Comparison of ENCODE assay signal across 8 cellular contexts in the genomic region with DNA sequence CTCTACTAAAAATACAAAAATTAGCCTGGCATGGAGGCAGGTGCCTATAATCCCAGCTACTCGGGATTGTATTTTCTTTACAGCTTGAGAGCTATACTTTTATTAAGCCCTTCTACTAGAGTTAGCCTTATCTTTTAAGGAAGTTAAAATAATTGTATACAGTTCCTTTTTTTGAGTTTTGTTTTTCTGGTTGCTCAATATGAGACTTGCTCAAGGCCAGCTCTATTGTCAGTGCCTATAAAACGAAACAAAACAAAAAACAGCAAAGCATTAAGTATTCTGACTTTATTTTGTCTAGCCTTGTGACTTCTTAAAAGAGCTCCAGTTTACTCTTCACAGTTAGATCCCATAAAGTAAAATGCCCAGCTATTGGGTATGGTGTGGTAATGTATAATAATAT. TPM values are rescaled to one million over a fixed set of nuclear protein-coding genes. Genes with fewer than 3 reads are reported as not detected.
DNase-seq lines count a peak whose midpoint lies in the region; ATAC-seq, FAIRE-seq and TF ChIP-seq lines count a peak whose summit lies in the region.
"Had no signal": no experiment of that assay in that cellular context is flagged by ENCODE, and none has a peak within 500 bp of the region (broad histone marks: within the 10 kb centered on the region; RNA-seq: fewer than 3 reads in every experiment).

No MANE protein-coding gene starts in this region.

- DNase-seq in GM12878 (ENCODE audit: low read depth, low spot score) (no peak), upper lobe of right lung (no peak), EL (no peak), NCI-H2196 (lab: John Stamatoyannopoulos, UW; ENCODE audit: unreplicated experiment) (no peak), DMS 273 treated with DMSO at 0.1 percent for 48 hours (lab: John Stamatoyannopoulos, UW) (no peak)

- in situ Hi-C loops in GM12878 (cut with MboI), result no loop called here

- peak overlapping the region; percentile 59 for H3K27ac ChIP-seq in GM12878 (ENCODE audit: control insufficient read depth, insufficient read depth)
- peak overlapping the region; percentile 79 for H3K27ac ChIP-seq in upper lobe of right lung
- H3K27ac ChIP-seq: SK-N-MC had no signal

- RAD21 ChIA-PET in GM12878 (lab: Charles Lee; ENCODE audit: unreplicated experiment), result interaction anchor here (0.8 to 1.5 kb wide), 5 partner anchors 16 to 188 kb away, joined by 3 to 27 read pairs (median 3); partner anchors contain the start of gene PKN2

- 32% methylated on average over 2 of the region's 2 CpGs for WGBS in GM12878 (ENCODE audit: insufficient coverage, insufficient replicate concordance, low lambda C conversion rate, missing lambda C conversion rate)

- POLR2A ChIA-PET in GM12878 (lab: Charles Lee), result interaction anchor here (1.1 to 2.2 kb wide), 3 partner anchors 14 to 55 kb away, joined by 3 to 17 read pairs (median 5); partner anchors contain the start of gene PKN2

- peaks cover 2% of the 10 kb centered on the region; the same call in 1 of the 3 replicates for H3K9me3 ChIP-seq in GM12878 (replicated peaks; ENCODE audit: control insufficient read depth, insufficient read depth, low read length)
- no peaks in the 10 kb centered on the region for H3K9me3 ChIP-seq in upper lobe of right lung

- peak overlapping the region; percentile 44; the same call in 1 of the 2 replicates for H3K9ac ChIP-seq in GM12878 (ENCODE audit: control insufficient read depth, insufficient read depth, low read length)

- H3K27me3 ChIP-seq in GM12878 (replicated peaks in 1 of 2; ENCODE audit: control insufficient read depth in 2 of 2, insufficient read depth in 2 of 2, low read length in 1 of 2) (no peaks in the 10 kb centered on the region), upper lobe of right lung (no peaks in the 10 kb centered on the region)

- TF ChIP-seq RAD21 in GM12878 (IDR thresholded peaks at IDR 0.05; ENCODE audit: insufficient read depth, low read depth, low read length), result no peak

- intact Hi-C loops in GM12878 (cut with micrococcal nuclease; ENCODE audit: unreplicated experiment) (no loop called here), upper lobe of right lung (cut with DNase I) (no loop called here)

- TF ChIP-seq CTCF in GM12878 (IDR thresholded peaks at IDR 0.05 in 2 of 3, conservative IDR thresholded peaks at IDR 0.05 in 1 of 3; ENCODE audit: control insufficient read depth in 2 of 3, extremely low read depth in 1 of 3, insufficient read depth in 1 of 3, low read depth in 3 of 3, low read length in 3 of 3) (no peak), upper lobe of right lung (IDR thresholded peaks at IDR 0.05) (no peak)

- H3K4me1 ChIP-seq in GM12878 (ENCODE audit: control insufficient read depth, insufficient read depth, low read length) (peaks cover 17% of the 10 kb centered on the region), upper lobe of right lung (peaks cover 34% of the 10 kb centered on the region)

- H3K79me2 ChIP-seq in GM12878 (ENCODE audit: control insufficient read depth, insufficient read depth, low read length), result peaks cover 51% of the 10 kb centered on the region

- peak; percentile 23 for FAIRE-seq in GM12878 (lab: Jason Lieb, UNC)

- peak; percentile 89 for ATAC-seq in GM19455 (IDR thresholded peaks at IDR 0.05; ENCODE audit: unreplicated experiment)
- ATAC-seq in HG03175 (IDR thresholded peaks at IDR 0.05; ENCODE audit: unreplicated experiment), result peak; percentile 79
- ATAC-seq in GM12878, result peak; percentile 86
- ATAC-seq in upper lobe of right lung, result peak; percentile 85

- CTCF ChIA-PET in GM12878 (lab: Yijun Ruan, JAX), result interaction anchor here (0.7 to 2.4 kb wide), 8 partner anchors 12 to 883 kb away, joined by 3 to 19 read pairs (median 4); no protein-coding TSS in a partner anchor

- H3K4me2 ChIP-seq in GM12878 (ENCODE audit: control insufficient read depth, insufficient read depth), result peak overlapping the region; percentile 76

- no TSS peak for BruUV-seq in GM12878 (replicated peaks; lab: Mats Ljungman, UMichigan)

- H3K36me3 ChIP-seq in GM12878 (ENCODE audit: control insufficient read depth in 2 of 2, insufficient read depth in 2 of 2, low read length in 1 of 2) (no peaks in the 10 kb centered on the region), upper lobe of right lung (no peaks in the 10 kb centered on the region)

- H4K20me1 ChIP-seq in GM12878 (ENCODE audit: control insufficient read depth, insufficient read depth), result no peaks in the 10 kb centered on the region

- SMC1A ChIA-PET in GM12878 (lab: Charles Lee; ENCODE audit: uncharacterized antibody, unreplicated experiment), result interaction anchor here (0.8 to 6.0 kb wide), 10 partner anchors 14 to 187 kb away, joined by 3 to 72 read pairs (median 4); partner anchors contain the start of gene PKN2

- H3K4me3 ChIP-seq in GM12878 (no peak overlapping the region), upper lobe of right lung (no peak overlapping the region)
- H3K4me3 ChIP-seq: SK-N-MC had no signal

- TF ChIP-seq POLR2A in GM12878 (IDR thresholded peaks at IDR 0.05; ENCODE audit: low read depth, low read length), result no peak

- TF ChIP-seq EP300 in GM12878 (IDR thresholded peaks at IDR 0.05; ENCODE audit: borderline replicate concordance in 1 of 2, control insufficient read depth in 1 of 2, low read depth in 2 of 2, low read length in 2 of 2), result no peak

- no peak overlapping the region for H2AFZ ChIP-seq in GM12878 (ENCODE audit: control insufficient read depth, low read depth, low read length)

TF ChIP-seq in GM12878, 131 proteins besides CTCF, POLR2A, EP300 and RAD21:
- TF ChIP-seq JUNB (IDR thresholded peaks at IDR 0.05) (peak; percentile 31; the same call in 1 of the 2 replicates), BMI1 (IDR thresholded peaks at IDR 0.05; ENCODE audit: borderline replicate concordance) (no peak), ZZZ3 (IDR thresholded peaks at IDR 0.05; ENCODE audit: control insufficient read depth, insufficient read length, low read depth) (no peak), SPI1 (IDR thresholded peaks at IDR 0.05; ENCODE audit: borderline replicate concordance, insufficient read depth, low read depth, low read length) (peak; percentile 81), DPF2 (IDR thresholded peaks at IDR 0.05) (peak; percentile 23; the same call in 1 of the 2 replicates), PAX8 (IDR thresholded peaks at IDR 0.05) (0 out of 2 replicates have a peak, but pooled peaks have one; percentile 46), JUND (IDR thresholded peaks at IDR 0.05; ENCODE audit: low read depth, low read length) (0 out of 2 replicates have a peak, but pooled peaks have one; percentile 9), MTA2 (IDR thresholded peaks at IDR 0.05; ENCODE audit: low read depth) (peak; percentile 49; the same call in 1 of the 2 replicates), SREBF1 (IDR thresholded peaks at IDR 0.05; ENCODE audit: low read length) (no peak)

RNA-seq across cellular contexts. Expression of gene PKN2, which starts 17.2 kb away (rescaled TPM):
- 128 and 134 TPM in 2 replicates for total RNA-seq in GM12878 (2013; cell fraction: nucleolus; rRNA removed)
- total RNA-seq in GM12878 (2014; rRNA removed) (9.9 and 10.9 TPM in 2 replicates), GM12878 (2014; rRNA removed; fragmentation: Illumina TruSeq; extraction: Trizol) (17.0 and 18.9 TPM in 2 replicates), GM12878 (2021) (13.3 and 14.1 TPM in 2 replicates), upper lobe of right lung (45.8 TPM)
- 16.0 TPM for polyA plus RNA-seq in GM12878 (2011; ENCODE audit: low read depth)
- polyA plus RNA-seq in GM12878 (2011; rRNA removed) (18.3 and 33.2 TPM in 2 replicates), GM12878 (2014; fragmentation: Illumina TruSeq; extraction: Trizol) (17.0 and 24.9 TPM in 2 replicates), GM12878 (2014; fragmentation: Nextera tagmentation; extraction: Ambion mirVana) (1 to 10 TPM; 2.6 to 3.8 TPM), GM12878 (2014; rRNA removed) (11.5 and 13.9 TPM in 2 replicates), GM12878 (2016; fragmentation: Nextera tagmentation; extraction: Ambion mirVana) (10 to 100 TPM; 11.7 to 12.4 TPM)
- polyA plus RNA-seq in GM12878 (2011; cell fraction: cytosol; rRNA removed), result 4.1 and 4.6 TPM in 2 replicates
- 39.4 and 45.8 TPM in 2 replicates for polyA plus RNA-seq in GM12878 (2011; cell fraction: nucleus; rRNA removed)
- 9.5 and 13.4 TPM in 2 replicates for polyA plus RNA-seq in GM12878 (2012)
- polyA minus RNA-seq in GM12878 (2011; rRNA and poly(A)+ RNA removed), result 14.6 and 19.4 TPM in 2 replicates
- 7.6 and 10.2 TPM in 2 replicates for polyA minus RNA-seq in GM12878 (2011; cell fraction: cytosol; rRNA and poly(A)+ RNA removed)
- polyA minus RNA-seq in GM12878 (2011; cell fraction: nucleus; rRNA and poly(A)+ RNA removed), result 22.7 and 26.3 TPM in 2 replicates
